Comparison of ENCODE assay signal across 1 cellular context in the genomic region with DNA sequence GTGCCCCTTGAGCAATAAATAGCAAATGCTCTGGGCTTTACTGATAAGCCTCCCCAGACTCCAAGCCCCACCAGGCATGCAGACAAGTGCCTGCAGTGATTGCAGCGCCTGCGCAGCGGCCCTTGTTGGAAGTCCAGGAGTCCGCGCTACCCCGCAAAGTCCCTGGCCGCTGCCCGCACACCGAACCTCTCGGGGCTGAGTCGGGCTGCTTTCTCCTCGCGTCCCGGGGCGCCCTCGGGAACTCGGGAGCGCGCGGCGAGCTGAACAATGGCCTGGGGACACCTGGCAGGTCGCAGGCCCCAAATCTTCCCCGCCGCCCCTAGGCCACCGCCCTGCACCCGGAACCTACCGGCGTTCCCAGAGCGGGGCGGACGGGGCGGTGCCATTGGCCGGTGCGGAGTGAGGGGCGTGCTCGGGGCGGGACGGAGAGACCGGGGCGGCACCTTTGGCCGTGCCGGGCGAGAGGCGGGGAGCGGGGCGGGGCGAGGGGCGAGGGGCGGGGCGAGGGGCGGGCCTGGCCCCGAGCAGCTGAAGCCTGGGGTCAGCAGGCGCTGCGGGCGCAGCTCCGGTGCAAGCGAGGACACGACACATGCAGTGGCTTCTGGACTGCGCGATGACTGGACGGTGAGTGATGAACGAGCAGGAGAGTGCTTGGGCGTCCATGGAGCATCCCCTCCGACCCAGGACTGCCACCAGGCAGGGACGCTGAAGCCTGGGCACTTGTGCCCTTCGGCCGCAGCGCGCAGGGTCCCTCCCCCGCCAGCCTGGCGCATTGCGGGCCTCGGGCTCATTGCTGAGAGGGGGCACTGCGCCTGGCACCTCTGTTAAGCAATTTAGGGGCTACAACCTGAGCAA.
TF ChIP-seq lines count a peak whose summit lies in the region.

A gene with protein sequence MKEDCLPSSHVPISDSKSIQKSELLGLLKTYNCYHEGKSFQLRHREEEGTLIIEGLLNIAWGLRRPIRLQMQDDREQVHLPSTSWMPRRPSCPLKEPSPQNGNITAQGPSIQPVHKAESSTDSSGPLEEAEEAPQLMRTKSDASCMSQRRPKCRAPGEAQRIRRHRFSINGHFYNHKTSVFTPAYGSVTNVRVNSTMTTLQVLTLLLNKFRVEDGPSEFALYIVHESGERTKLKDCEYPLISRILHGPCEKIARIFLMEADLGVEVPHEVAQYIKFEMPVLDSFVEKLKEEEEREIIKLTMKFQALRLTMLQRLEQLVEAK (plus strand): TSS at position 560 of the 855 bp plus-strand sequence. CDS start 10,401 bp downstream, outside the sequence.

TF ChIP-seq in HepG2, 621 proteins besides CTCF, POLR2A, EP300 and RAD21 (continued from another document and continues in another):
- TF ChIP-seq, protein P1, sequence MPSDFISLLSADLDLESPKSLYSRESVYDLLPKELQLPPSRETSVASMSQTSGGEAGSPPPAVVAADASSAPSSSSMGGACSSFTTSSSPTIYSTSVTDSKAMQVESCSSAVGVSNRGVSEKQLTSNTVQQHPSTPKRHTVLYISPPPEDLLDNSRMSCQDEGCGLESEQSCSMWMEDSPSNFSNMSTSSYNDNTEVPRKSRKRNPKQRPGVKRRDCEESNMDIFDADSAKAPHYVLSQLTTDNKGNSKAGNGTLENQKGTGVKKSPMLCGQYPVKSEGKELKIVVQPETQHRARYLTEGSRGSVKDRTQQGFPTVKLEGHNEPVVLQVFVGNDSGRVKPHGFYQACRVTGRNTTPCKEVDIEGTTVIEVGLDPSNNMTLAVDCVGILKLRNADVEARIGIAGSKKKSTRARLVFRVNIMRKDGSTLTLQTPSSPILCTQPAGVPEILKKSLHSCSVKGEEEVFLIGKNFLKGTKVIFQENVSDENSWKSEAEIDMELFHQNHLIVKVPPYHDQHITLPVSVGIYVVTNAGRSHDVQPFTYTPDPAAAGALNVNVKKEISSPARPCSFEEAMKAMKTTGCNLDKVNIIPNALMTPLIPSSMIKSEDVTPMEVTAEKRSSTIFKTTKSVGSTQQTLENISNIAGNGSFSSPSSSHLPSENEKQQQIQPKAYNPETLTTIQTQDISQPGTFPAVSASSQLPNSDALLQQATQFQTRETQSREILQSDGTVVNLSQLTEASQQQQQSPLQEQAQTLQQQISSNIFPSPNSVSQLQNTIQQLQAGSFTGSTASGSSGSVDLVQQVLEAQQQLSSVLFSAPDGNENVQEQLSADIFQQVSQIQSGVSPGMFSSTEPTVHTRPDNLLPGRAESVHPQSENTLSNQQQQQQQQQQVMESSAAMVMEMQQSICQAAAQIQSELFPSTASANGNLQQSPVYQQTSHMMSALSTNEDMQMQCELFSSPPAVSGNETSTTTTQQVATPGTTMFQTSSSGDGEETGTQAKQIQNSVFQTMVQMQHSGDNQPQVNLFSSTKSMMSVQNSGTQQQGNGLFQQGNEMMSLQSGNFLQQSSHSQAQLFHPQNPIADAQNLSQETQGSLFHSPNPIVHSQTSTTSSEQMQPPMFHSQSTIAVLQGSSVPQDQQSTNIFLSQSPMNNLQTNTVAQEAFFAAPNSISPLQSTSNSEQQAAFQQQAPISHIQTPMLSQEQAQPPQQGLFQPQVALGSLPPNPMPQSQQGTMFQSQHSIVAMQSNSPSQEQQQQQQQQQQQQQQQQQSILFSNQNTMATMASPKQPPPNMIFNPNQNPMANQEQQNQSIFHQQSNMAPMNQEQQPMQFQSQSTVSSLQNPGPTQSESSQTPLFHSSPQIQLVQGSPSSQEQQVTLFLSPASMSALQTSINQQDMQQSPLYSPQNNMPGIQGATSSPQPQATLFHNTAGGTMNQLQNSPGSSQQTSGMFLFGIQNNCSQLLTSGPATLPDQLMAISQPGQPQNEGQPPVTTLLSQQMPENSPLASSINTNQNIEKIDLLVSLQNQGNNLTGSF (CRISPR knock-in tag; IDR thresholded peaks at IDR 0.05) = peak; percentile 49; the same call in 1 of the 2 replicates
- TF ChIP-seq TOPORS (CRISPR knock-in tag; IDR thresholded peaks at IDR 0.05) (peak; percentile 69; the same call in 1 of the 2 replicates), ARNTL (CRISPR knock-in tag; IDR thresholded peaks at IDR 0.05) (0 out of 2 replicates have a peak, but pooled peaks have one; percentile 18), ZNF124 (CRISPR knock-in tag; IDR thresholded peaks at IDR 0.05) (peak; percentile 26; the same call in 1 of the 2 replicates), SP2 (CRISPR knock-in tag; IDR thresholded peaks at IDR 0.05) (peak; percentile 71), ZNF430 (CRISPR knock-in tag; IDR thresholded peaks at IDR 0.05) (peak; percentile 81), POLR2G (IDR thresholded peaks at IDR 0.05; ENCODE audit: low read depth, low read length) (peak; percentile 89), ZNF367 (CRISPR knock-in tag; IDR thresholded peaks at IDR 0.05; ENCODE audit: borderline replicate concordance) (no peak), ZNF335 (CRISPR knock-in tag; IDR thresholded peaks at IDR 0.05) (peak; percentile 52), FOSL2 (CRISPR knock-in tag; IDR thresholded peaks at IDR 0.05) (peak; percentile 1; the same call in 1 of the 2 replicates), FOXC1 (CRISPR knock-in tag; IDR thresholded peaks at IDR 0.05; ENCODE audit: borderline replicate concordance) (peak; percentile 84; the same call in 1 of the 2 replicates), JUN (CRISPR knock-in tag; IDR thresholded peaks at IDR 0.05) (no peak), ZBTB20 (CRISPR knock-in tag; IDR thresholded peaks at IDR 0.05; ENCODE audit: borderline replicate concordance, low read depth) (no peak; the same call in 1 of the 2 replicates), ARID2 (CRISPR knock-in tag; IDR thresholded peaks at IDR 0.05; ENCODE audit: borderline replicate concordance) (0 out of 2 replicates have a peak, but pooled peaks have one; percentile 55), YEATS2 (CRISPR knock-in tag; IDR thresholded peaks at IDR 0.05; ENCODE audit: borderline replicate concordance) (peak; percentile 71; the same call in 1 of the 2 replicates), THAP11 (CRISPR knock-in tag; IDR thresholded peaks at IDR 0.05) (peak; percentile 45; the same call in 1 of the 2 replicates), KAT7 (CRISPR knock-in tag; IDR thresholded peaks at IDR 0.05; ENCODE audit: borderline replicate concordance) (0 out of 2 replicates have a peak, but pooled peaks have one; percentile 20), IRX3 (CRISPR knock-in tag; IDR thresholded peaks at IDR 0.05; ENCODE audit: borderline replicate concordance, low read depth) (peak; percentile 42; the same call in 1 of the 2 replicates), ZBTB38 (CRISPR knock-in tag; IDR thresholded peaks at IDR 0.05) (peak; percentile 54; the same call in 1 of the 2 replicates), ZNF788 (CRISPR knock-in tag; IDR thresholded peaks at IDR 0.05; ENCODE audit: borderline replicate concordance) (peak; percentile 69; the same call in 1 of the 2 replicates), MZF1 (CRISPR knock-in tag; IDR thresholded peaks at IDR 0.05; ENCODE audit: borderline replicate concordance) (no peak)
- TF ChIP-seq, protein P2, sequence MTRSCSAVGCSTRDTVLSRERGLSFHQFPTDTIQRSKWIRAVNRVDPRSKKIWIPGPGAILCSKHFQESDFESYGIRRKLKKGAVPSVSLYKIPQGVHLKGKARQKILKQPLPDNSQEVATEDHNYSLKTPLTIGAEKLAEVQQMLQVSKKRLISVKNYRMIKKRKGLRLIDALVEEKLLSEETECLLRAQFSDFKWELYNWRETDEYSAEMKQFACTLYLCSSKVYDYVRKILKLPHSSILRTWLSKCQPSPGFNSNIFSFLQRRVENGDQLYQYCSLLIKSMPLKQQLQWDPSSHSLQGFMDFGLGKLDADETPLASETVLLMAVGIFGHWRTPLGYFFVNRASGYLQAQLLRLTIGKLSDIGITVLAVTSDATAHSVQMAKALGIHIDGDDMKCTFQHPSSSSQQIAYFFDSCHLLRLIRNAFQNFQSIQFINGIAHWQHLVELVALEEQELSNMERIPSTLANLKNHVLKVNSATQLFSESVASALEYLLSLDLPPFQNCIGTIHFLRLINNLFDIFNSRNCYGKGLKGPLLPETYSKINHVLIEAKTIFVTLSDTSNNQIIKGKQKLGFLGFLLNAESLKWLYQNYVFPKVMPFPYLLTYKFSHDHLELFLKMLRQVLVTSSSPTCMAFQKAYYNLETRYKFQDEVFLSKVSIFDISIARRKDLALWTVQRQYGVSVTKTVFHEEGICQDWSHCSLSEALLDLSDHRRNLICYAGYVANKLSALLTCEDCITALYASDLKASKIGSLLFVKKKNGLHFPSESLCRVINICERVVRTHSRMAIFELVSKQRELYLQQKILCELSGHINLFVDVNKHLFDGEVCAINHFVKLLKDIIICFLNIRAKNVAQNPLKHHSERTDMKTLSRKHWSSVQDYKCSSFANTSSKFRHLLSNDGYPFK (CRISPR knock-in tag; IDR thresholded peaks at IDR 0.05; ENCODE audit: borderline replicate concordance) = peak; percentile 61; the same call in 1 of the 2 replicates
- TF ChIP-seq, protein P3, sequence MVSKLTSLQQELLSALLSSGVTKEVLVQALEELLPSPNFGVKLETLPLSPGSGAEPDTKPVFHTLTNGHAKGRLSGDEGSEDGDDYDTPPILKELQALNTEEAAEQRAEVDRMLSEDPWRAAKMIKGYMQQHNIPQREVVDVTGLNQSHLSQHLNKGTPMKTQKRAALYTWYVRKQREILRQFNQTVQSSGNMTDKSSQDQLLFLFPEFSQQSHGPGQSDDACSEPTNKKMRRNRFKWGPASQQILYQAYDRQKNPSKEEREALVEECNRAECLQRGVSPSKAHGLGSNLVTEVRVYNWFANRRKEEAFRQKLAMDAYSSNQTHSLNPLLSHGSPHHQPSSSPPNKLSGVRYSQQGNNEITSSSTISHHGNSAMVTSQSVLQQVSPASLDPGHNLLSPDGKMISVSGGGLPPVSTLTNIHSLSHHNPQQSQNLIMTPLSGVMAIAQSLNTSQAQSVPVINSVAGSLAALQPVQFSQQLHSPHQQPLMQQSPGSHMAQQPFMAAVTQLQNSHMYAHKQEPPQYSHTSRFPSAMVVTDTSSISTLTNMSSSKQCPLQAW (CRISPR knock-in tag; IDR thresholded peaks at IDR 0.05) = peak; percentile 78
- TF ChIP-seq, protein P4, sequence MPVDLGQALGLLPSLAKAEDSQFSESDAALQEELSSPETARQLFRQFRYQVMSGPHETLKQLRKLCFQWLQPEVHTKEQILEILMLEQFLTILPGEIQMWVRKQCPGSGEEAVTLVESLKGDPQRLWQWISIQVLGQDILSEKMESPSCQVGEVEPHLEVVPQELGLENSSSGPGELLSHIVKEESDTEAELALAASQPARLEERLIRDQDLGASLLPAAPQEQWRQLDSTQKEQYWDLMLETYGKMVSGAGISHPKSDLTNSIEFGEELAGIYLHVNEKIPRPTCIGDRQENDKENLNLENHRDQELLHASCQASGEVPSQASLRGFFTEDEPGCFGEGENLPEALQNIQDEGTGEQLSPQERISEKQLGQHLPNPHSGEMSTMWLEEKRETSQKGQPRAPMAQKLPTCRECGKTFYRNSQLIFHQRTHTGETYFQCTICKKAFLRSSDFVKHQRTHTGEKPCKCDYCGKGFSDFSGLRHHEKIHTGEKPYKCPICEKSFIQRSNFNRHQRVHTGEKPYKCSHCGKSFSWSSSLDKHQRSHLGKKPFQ (CRISPR knock-in tag; IDR thresholded peaks at IDR 0.05; ENCODE audit: insufficient replicate concordance) = peak; percentile 70
- TF ChIP-seq, protein P5, sequence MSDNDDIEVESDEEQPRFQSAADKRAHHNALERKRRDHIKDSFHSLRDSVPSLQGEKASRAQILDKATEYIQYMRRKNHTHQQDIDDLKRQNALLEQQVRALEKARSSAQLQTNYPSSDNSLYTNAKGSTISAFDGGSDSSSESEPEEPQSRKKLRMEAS (IDR thresholded peaks at IDR 0.05) = peak; percentile 84
- TF ChIP-seq, protein P6, sequence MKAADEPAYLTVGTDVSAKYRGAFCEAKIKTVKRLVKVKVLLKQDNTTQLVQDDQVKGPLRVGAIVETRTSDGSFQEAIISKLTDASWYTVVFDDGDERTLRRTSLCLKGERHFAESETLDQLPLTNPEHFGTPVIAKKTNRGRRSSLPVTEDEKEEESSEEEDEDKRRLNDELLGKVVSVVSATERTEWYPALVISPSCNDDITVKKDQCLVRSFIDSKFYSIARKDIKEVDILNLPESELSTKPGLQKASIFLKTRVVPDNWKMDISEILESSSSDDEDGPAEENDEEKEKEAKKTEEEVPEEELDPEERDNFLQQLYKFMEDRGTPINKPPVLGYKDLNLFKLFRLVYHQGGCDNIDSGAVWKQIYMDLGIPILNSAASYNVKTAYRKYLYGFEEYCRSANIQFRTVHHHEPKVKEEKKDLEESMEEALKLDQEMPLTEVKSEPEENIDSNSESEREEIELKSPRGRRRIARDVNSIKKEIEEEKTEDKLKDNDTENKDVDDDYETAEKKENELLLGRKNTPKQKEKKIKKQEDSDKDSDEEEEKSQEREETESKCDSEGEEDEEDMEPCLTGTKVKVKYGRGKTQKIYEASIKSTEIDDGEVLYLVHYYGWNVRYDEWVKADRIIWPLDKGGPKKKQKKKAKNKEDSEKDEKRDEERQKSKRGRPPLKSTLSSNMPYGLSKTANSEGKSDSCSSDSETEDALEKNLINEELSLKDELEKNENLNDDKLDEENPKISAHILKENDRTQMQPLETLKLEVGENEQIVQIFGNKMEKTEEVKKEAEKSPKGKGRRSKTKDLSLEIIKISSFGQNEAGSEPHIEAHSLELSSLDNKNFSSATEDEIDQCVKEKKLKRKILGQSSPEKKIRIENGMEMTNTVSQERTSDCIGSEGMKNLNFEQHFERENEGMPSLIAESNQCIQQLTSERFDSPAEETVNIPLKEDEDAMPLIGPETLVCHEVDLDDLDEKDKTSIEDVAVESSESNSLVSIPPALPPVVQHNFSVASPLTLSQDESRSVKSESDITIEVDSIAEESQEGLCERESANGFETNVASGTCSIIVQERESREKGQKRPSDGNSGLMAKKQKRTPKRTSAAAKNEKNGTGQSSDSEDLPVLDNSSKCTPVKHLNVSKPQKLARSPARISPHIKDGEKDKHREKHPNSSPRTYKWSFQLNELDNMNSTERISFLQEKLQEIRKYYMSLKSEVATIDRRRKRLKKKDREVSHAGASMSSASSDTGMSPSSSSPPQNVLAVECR (CRISPR knock-in tag; IDR thresholded peaks at IDR 0.05; ENCODE audit: borderline replicate concordance) = peak; percentile 85
- TF ChIP-seq, protein P7, sequence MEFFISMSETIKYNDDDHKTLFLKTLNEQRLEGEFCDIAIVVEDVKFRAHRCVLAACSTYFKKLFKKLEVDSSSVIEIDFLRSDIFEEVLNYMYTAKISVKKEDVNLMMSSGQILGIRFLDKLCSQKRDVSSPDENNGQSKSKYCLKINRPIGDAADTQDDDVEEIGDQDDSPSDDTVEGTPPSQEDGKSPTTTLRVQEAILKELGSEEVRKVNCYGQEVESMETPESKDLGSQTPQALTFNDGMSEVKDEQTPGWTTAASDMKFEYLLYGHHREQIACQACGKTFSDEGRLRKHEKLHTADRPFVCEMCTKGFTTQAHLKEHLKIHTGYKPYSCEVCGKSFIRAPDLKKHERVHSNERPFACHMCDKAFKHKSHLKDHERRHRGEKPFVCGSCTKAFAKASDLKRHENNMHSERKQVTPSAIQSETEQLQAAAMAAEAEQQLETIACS (CRISPR knock-in tag; IDR thresholded peaks at IDR 0.05) = peak; percentile 50; the same call in 1 of the 2 replicates
- TF ChIP-seq, protein P8, sequence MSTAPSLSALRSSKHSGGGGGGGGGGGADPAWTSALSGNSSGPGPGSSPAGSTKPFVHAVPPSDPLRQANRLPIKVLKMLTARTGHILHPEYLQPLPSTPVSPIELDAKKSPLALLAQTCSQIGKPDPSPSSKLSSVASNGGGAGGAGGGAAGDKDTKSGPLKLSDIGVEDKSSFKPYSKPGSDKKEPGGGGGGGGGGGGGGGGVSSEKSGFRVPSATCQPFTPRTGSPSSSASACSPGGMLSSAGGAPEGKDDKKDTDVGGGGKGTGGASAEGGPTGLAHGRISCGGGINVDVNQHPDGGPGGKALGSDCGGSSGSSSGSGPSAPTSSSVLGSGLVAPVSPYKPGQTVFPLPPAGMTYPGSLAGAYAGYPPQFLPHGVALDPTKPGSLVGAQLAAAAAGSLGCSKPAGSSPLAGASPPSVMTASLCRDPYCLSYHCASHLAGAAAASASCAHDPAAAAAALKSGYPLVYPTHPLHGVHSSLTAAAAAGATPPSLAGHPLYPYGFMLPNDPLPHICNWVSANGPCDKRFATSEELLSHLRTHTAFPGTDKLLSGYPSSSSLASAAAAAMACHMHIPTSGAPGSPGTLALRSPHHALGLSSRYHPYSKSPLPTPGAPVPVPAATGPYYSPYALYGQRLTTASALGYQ (CRISPR knock-in tag; IDR thresholded peaks at IDR 0.05) = no peak
